10 cellular contexts compared by ENCODE assay signal in genomic region chr12:108567974-108568652, GRCh38. TPM values are rescaled to one million over a fixed set of nuclear protein-coding genes. Genes with fewer than 3 reads are reported as not detected.
DNase-seq lines count a peak whose midpoint lies in the region; ATAC-seq and TF ChIP-seq lines count a peak whose summit lies in the region.
"Had no signal": no experiment of that assay in that cellular context is flagged by ENCODE, and none has a peak within 500 bp of the region (broad histone marks: within the 10 kb centered on the region; RNA-seq: fewer than 3 reads in every experiment).

No MANE protein-coding gene starts in this region.

- H3K36me3 ChIP-seq in SK-N-MC (ENCODE audit: insufficient read depth, low read length) = peaks cover 59% of the 10 kb centered on the region
- H3K36me3 ChIP-seq in esophagus muscularis mucosa = peaks cover 47 to 63% (median 60%) of the 10 kb centered on the region in 4 donors
- peaks cover 33 to 65% (median 61%) of the 10 kb centered on the region in 4 donors for H3K36me3 ChIP-seq in stomach
- H3K36me3 ChIP-seq in MG63 = peaks cover 58% of the 10 kb centered on the region

- TF ChIP-seq POLR2A in esophagus muscularis mucosa (IDR thresholded peaks at IDR 0.05; ENCODE audit: low read depth) = no peak
- TF ChIP-seq POLR2A in stomach (IDR thresholded peaks at IDR 0.05) = no peak

- TF ChIP-seq EP300 in esophagus muscularis mucosa (IDR thresholded peaks at IDR 0.05) = no peak
- TF ChIP-seq EP300 in stomach (IDR thresholded peaks at IDR 0.05) = no peak

- H3K27me3 ChIP-seq in esophagus muscularis mucosa (no peaks in the 10 kb centered on the region), stomach (no peaks in the 10 kb centered on the region), MG63 (no peaks in the 10 kb centered on the region)

- WGBS in esophagus muscularis mucosa = 68% methylated on average over 3 of the region's 3 CpGs
- 52 to 66% (median 62%) methylated on average over 3 of the region's 3 CpGs for WGBS in stomach, 5 donors

- intact Hi-C loops in esophagus muscularis mucosa (cut with DNase I) = loop anchor here (2.0 to 5.0 kb wide), 2 partner anchors 235 to 524 kb away; partner anchors contain the start of gene ALKBH2
- intact Hi-C loops in stomach (cut with DNase I; ENCODE audit: low total_unique reads) = loop anchor here (5.0 to 10.0 kb wide), 2 partner anchors 54 to 237 kb away; no protein-coding TSS in a partner anchor

- TF ChIP-seq CTCF in esophagus muscularis mucosa (IDR thresholded peaks at IDR 0.05) (no peak), stomach (IDR thresholded peaks at IDR 0.05) (no peak)

- H3K4me3 ChIP-seq in SK-N-MC (no peak overlapping the region), esophagus muscularis mucosa (no peak overlapping the region), stomach (no peak overlapping the region), MG63 (no peak overlapping the region)

- H3K4me1 ChIP-seq in esophagus muscularis mucosa (peaks cover 39 to 46% (median 42%) of the 10 kb centered on the region in 4 donors), stomach (peaks cover 8 to 58% (median 29%) of the 10 kb centered on the region in 4 donors)

- ATAC-seq in HG03469 (IDR thresholded peaks at IDR 0.05; ENCODE audit: unreplicated experiment) = no peak

- H3K9me3 ChIP-seq in SK-N-MC (ENCODE audit: low read depth, low read length) (no peaks in the 10 kb centered on the region), esophagus muscularis mucosa (no peaks in the 10 kb centered on the region), stomach (no peaks in the 10 kb centered on the region), MG63 (no peaks in the 10 kb centered on the region)

- no peak overlapping the region for H3K9ac ChIP-seq in SK-N-MC (ENCODE audit: insufficient read length)

- peak; percentile 13 for DNase-seq in activated CD8-positive, alpha-beta memory T cell treated with anti-CD3 and anti-CD28 coated beads for 24 hours
- no peak for DNase-seq in activated CD8-positive, alpha-beta memory T cell treated with anti-CD3 and anti-CD28 coated beads, Interleukin-2, amount 50 U/mL, for 4 hours
- DNase-seq in SK-N-MC (ENCODE audit: low read depth, low spot score) (no peak), esophagus muscularis mucosa (ENCODE audit: extremely low spot score) (no peak), stomach (no peak), SHP77 (lab: John Stamatoyannopoulos, UW) (no peak), MG63 (no peak)
- DNase-seq: Karpas-422, mammary epithelial cell had no signal

- peak overlapping the region; percentile 65 for H3K27ac ChIP-seq in SK-N-MC
- H3K27ac ChIP-seq in esophagus muscularis mucosa (replicated peaks in 1 of 4) = peak overlapping the region; percentile 3 to 66 (median 46)
- peak overlapping the region in 4 of 5 donors; percentile 25 to 83 (median 58) for H3K27ac ChIP-seq in stomach

RNA-seq across cellular contexts. Expression of gene ISCU, which starts 5.7 kb away (rescaled TPM):
- total RNA-seq in esophagus muscularis mucosa (100 to 1,000 TPM; 207 to 257 (median 242) TPM), stomach (100 to 1,000 TPM in 3 of 5 donors, 10 to 100 TPM in 2; 83.3 to 251 (median 154) TPM)
- 100 to 1,000 TPM; 140 to 256 (median 177) TPM for polyA plus RNA-seq in stomach
- 130 and 156 TPM in 2 replicates for total RNA-seq in MG63 (2014; rRNA removed; shearing (Covaris generic); ENCODE audit: low replicate concordance)

RNA-seq across cellular contexts. Expression of gene SART3, which starts 7.1 kb away (rescaled TPM):
- total RNA-seq in esophagus muscularis mucosa (10 to 100 TPM; 31.6 to 48.0 (median 40.1) TPM), stomach (100 to 1,000 TPM in 1 of 5 donors, 10 to 100 TPM in 4; 47.2 to 106 (median 56.2) TPM)
- 10 to 100 TPM; 11.7 to 12.4 (median 12.0) TPM for polyA plus RNA-seq in stomach
- 27.6 and 62.9 TPM in 2 replicates for total RNA-seq in MG63 (2014; rRNA removed; shearing (Covaris generic); ENCODE audit: low replicate concordance)

RNA-seq across cellular contexts. Expression of gene TMEM119, which starts 29.8 kb away (rescaled TPM):
- total RNA-seq in esophagus muscularis mucosa (10 to 100 TPM in 1 of 4 donors, 1 to 10 TPM in 3; 3.6 to 12.2 (median 7.1) TPM), stomach (10 to 100 TPM in 2 of 5 donors, under 1 TPM in 2, not detected in 1; 0.45 to 16.2 (median 6.0) TPM)
- polyA plus RNA-seq in stomach = 10 to 100 TPM in 2 of 3 donors, 1 to 10 TPM in 1; 1.3 to 17.1 (median 14.8) TPM
- total RNA-seq in MG63 (2014; rRNA removed; shearing (Covaris generic); ENCODE audit: low replicate concordance) = 24.2 and 31.2 TPM in 2 replicates
- polyA plus RNA-seq: mammary epithelial cell had no signal

RNA-seq across cellular contexts. Expression of gene FICD, which starts 53.0 kb away (rescaled TPM):
- 1 to 10 TPM; 5.6 to 7.2 (median 6.5) TPM for total RNA-seq in esophagus muscularis mucosa
- total RNA-seq in stomach = 10 to 100 TPM in 3 of 5 donors, 1 to 10 TPM in 2; 2.3 to 26.3 (median 14.2) TPM
- 1 to 10 TPM; 1.2 to 3.7 (median 1.4) TPM for polyA plus RNA-seq in stomach
- total RNA-seq in MG63 (2014; rRNA removed; shearing (Covaris generic); ENCODE audit: low replicate concordance) = 0.62 and 1.6 TPM in 2 replicates
